Comparison of ENCODE assay signal across 20 cellular contexts in genomic region chr22:31176923-31177322, GRCh38. TPM values are rescaled to one million over a fixed set of nuclear protein-coding genes. Genes with fewer than 3 reads are reported as not detected.
DNase-seq lines count a peak whose midpoint lies in the region; ATAC-seq and TF ChIP-seq lines count a peak whose summit lies in the region.
"Had no signal": no experiment of that assay in that cellular context is flagged by ENCODE, and none has a peak within 500 bp of the region (broad histone marks: within the 10 kb centered on the region; RNA-seq: fewer than 3 reads in every experiment).

No MANE protein-coding gene starts in this region.

- no peaks in the 10 kb centered on the region for H3K27me3 Mint-ChIP-seq in CD8-positive, alpha-beta T cell (ENCODE audit: low read depth)
- no peaks in the 10 kb centered on the region for H3K27me3 Mint-ChIP-seq in natural killer cell treated with Interleukin-12 subunit alpha and Interleukin-12 subunit beta and Interleukin-15 and Interleukin-18, amount 100 ng/mL, for 72 hours
- H3K27me3 Mint-ChIP-seq: CD4-positive, alpha-beta T cell; effector memory CD8-positive, alpha-beta T cell had no signal

- DNase-seq in adipocyte (ENCODE audit: low read depth) (no peak), kidney tubule cell (ENCODE audit: low spot score) (peak; percentile 25), gastrocnemius medialis (no peak), mesenteric fat pad (ENCODE audit: low spot score) (no peak), SK-N-DZ (ENCODE audit: low spot score) (no peak)
- no peak for DNase-seq in CD8-positive, alpha-beta T cell
- DNase-seq in natural killer cell treated with Interleukin-12 subunit alpha and Interleukin-12 subunit beta and Interleukin-15 and Interleukin-18, amount 100 ng/mL, for 72 hours (ENCODE audit: low spot score) = no peak
- DNase-seq: activated gamma-delta T cell treated with Interleukin-2 at 50 U/mL for 16 hours; CD4-positive, alpha-beta T cell; DMS79; effector memory CD8-positive, alpha-beta T cell; GOT3; hypothalamus; NCI-H774; upper lobe of left lung had no signal

- peaks cover 51% of the 10 kb centered on the region for H3K36me3 Mint-ChIP-seq in CD8-positive, alpha-beta T cell
- peaks cover 5% of the 10 kb centered on the region for H3K36me3 Mint-ChIP-seq in natural killer cell treated with Interleukin-12 subunit alpha and Interleukin-12 subunit beta and Interleukin-15 and Interleukin-18, amount 100 ng/mL, for 72 hours

- H3K36me3 ChIP-seq in adipocyte (ENCODE audit: control insufficient read depth, insufficient read depth, low read length, severe bottlenecking) (peaks cover 7% of the 10 kb centered on the region), gastrocnemius medialis (no peaks in the 10 kb centered on the region)
- H3K36me3 ChIP-seq in CD8-positive, alpha-beta T cell (ENCODE audit: insufficient read depth, low read length) = no peaks in the 10 kb centered on the region

- H3K9ac ChIP-seq in adipocyte (ENCODE audit: low read length) = peak overlapping the region; percentile 57

- H3K27me3 ChIP-seq in adipocyte (replicated peaks; ENCODE audit: control insufficient read depth, insufficient read depth, low read length) (no peaks in the 10 kb centered on the region), gastrocnemius medialis (no peaks in the 10 kb centered on the region)
- no peaks in the 10 kb centered on the region for H3K27me3 ChIP-seq in CD8-positive, alpha-beta T cell (ENCODE audit: insufficient read depth, low read length)
- H3K27me3 ChIP-seq: MG63, neutrophil, upper lobe of left lung had no signal

- CTCF ChIA-PET in CD8-positive, alpha-beta T cell (lab: Charles Lee) = no interaction called here

- in situ Hi-C loops in gastrocnemius medialis (cut with MboI; ENCODE audit: low sequenced_read_pairs in 4 of 4) = no loop called here

- H3K4me3 ChIP-seq in adipocyte (ENCODE audit: low read length) = no peak overlapping the region
- no peak overlapping the region for H3K4me3 ChIP-seq in gastrocnemius medialis
- no peak overlapping the region for H3K4me3 ChIP-seq in CD8-positive, alpha-beta T cell (ENCODE audit: low read depth, low read length)
- H3K4me3 ChIP-seq: MG63, PC-9, upper lobe of left lung had no signal

- no peak overlapping the region for H3K4me3 Mint-ChIP-seq in CD8-positive, alpha-beta T cell
- no peak overlapping the region for H3K4me3 Mint-ChIP-seq in natural killer cell treated with Interleukin-12 subunit alpha and Interleukin-12 subunit beta and Interleukin-15 and Interleukin-18, amount 100 ng/mL, for 72 hours
- H3K4me3 Mint-ChIP-seq: CD4-positive, alpha-beta T cell; effector memory CD8-positive, alpha-beta T cell had no signal

- POLR2A ChIA-PET in CD8-positive, alpha-beta T cell (lab: Charles Lee) = no interaction called here

- H3K9me3 ChIP-seq in adipocyte (ENCODE audit: control insufficient read depth, low read length) = no peaks in the 10 kb centered on the region
- H3K9me3 ChIP-seq in gastrocnemius medialis = no peaks in the 10 kb centered on the region
- no peaks in the 10 kb centered on the region for H3K9me3 ChIP-seq in CD8-positive, alpha-beta T cell (ENCODE audit: low read length)
- H3K9me3 ChIP-seq: MG63, neutrophil, upper lobe of left lung had no signal

- H3K4me1 ChIP-seq in adipocyte (ENCODE audit: control insufficient read depth, insufficient read depth, low read length) = peaks cover 70% of the 10 kb centered on the region
- peaks cover 54 to 58% of the 10 kb centered on the region in 2 donors for H3K4me1 ChIP-seq in gastrocnemius medialis
- H3K4me1 ChIP-seq in CD8-positive, alpha-beta T cell (ENCODE audit: insufficient read depth, low read length) = no peaks in the 10 kb centered on the region

- peaks cover 13% of the 10 kb centered on the region for H3K4me1 Mint-ChIP-seq in CD8-positive, alpha-beta T cell (ENCODE audit: low read depth)
- H3K4me1 Mint-ChIP-seq in natural killer cell treated with Interleukin-12 subunit alpha and Interleukin-12 subunit beta and Interleukin-15 and Interleukin-18, amount 100 ng/mL, for 72 hours (ENCODE audit: low read depth in 2 of 2) = peaks cover 14 to 18% of the 10 kb centered on the region in 2 donors

- ATAC-seq in gastrocnemius medialis = no peak
- no peak for ATAC-seq in CD8-positive, alpha-beta T cell
- ATAC-seq in natural killer cell treated with Interleukin-12 subunit alpha and Interleukin-12 subunit beta and Interleukin-15 and Interleukin-18, amount 100 ng/mL, for 72 hours = no peak
- ATAC-seq: effector memory CD8-positive, alpha-beta T cell had no signal

- TF ChIP-seq CTCF in 22Rv1 (IDR thresholded peaks at IDR 0.05) = no peak
- TF ChIP-seq CTCF in gastrocnemius medialis (IDR thresholded peaks at IDR 0.05 in 4 of 5, conservative IDR thresholded peaks at IDR 0.05 in 1 of 5) = no peak
- no peak for TF ChIP-seq CTCF in CD8-positive, alpha-beta T cell (IDR thresholded peaks at IDR 0.05)

- H3K9me3 Mint-ChIP-seq in CD8-positive, alpha-beta T cell = peaks cover 2% of the 10 kb centered on the region
- no peaks in the 10 kb centered on the region for H3K9me3 Mint-ChIP-seq in natural killer cell treated with Interleukin-12 subunit alpha and Interleukin-12 subunit beta and Interleukin-15 and Interleukin-18, amount 100 ng/mL, for 72 hours
- H3K9me3 Mint-ChIP-seq: CD4-positive, alpha-beta T cell; effector memory CD8-positive, alpha-beta T cell had no signal

- intact Hi-C loops in gastrocnemius medialis (cut with DNase I; ENCODE audit: low total_unique reads) = no loop called here
- intact Hi-C loops in CD8-positive, alpha-beta T cell (cut with DNase I, micrococcal nuclease) = no loop called here

- H3K27ac ChIP-seq in 22Rv1 (peak overlapping the region; percentile 100), gastrocnemius medialis (peak overlapping the region; percentile 50 to 79 (median 63))
- no peak overlapping the region for H3K27ac ChIP-seq in CD8-positive, alpha-beta T cell (ENCODE audit: low read depth, low read length)
- H3K27ac ChIP-seq: neutrophil, PC-9, upper lobe of left lung had no signal

- no peak for TF ChIP-seq POLR2A in gastrocnemius medialis (IDR thresholded peaks at IDR 0.05)

- H3K27ac Mint-ChIP-seq in CD8-positive, alpha-beta T cell = no peak overlapping the region
- H3K27ac Mint-ChIP-seq in natural killer cell treated with Interleukin-12 subunit alpha and Interleukin-12 subunit beta and Interleukin-15 and Interleukin-18, amount 100 ng/mL, for 72 hours = peak overlapping the region in 1 of 2 donors; percentile 47
- H3K27ac Mint-ChIP-seq: CD4-positive, alpha-beta T cell; effector memory CD8-positive, alpha-beta T cell had no signal

RNA-seq across cellular contexts. Expression of gene RNF185, which starts 16.9 kb away (rescaled TPM):
- total RNA-seq in gastrocnemius medialis (10 to 100 TPM; 23.8 to 28.1 (median 27.6) TPM), mesenteric fat pad (39.0 TPM)
- polyA plus RNA-seq in SK-N-DZ (2014; cell fraction: cytosol; rRNA removed) = 32.7 and 34.9 TPM in 2 replicates
- polyA plus RNA-seq in SK-N-DZ (2014; cell fraction: nucleus; rRNA removed) = 20.3 and 22.1 TPM in 2 replicates
- 1 to 10 TPM; 6.1 to 8.1 TPM for total RNA-seq in CD8-positive, alpha-beta T cell
- 10 to 100 TPM; 22.1 to 31.2 TPM for total RNA-seq in natural killer cell treated with Interleukin-12 subunit alpha and Interleukin-12 subunit beta and Interleukin-15 and Interleukin-18, amount 100 ng/mL, for 72 hours

RNA-seq across cellular contexts. Expression of gene LIMK2, which starts 35.2 kb away (rescaled TPM):
- total RNA-seq in gastrocnemius medialis (10 to 100 TPM in 1 of 4 donors, 1 to 10 TPM in 3; 4.0 to 12.6 (median 7.1) TPM), mesenteric fat pad (52.1 TPM)
- 28.2 and 41.5 TPM in 2 replicates for polyA plus RNA-seq in SK-N-DZ (2014; cell fraction: cytosol; rRNA removed)
- polyA plus RNA-seq in SK-N-DZ (2014; cell fraction: nucleus; rRNA removed) = 46.0 and 54.9 TPM in 2 replicates
- 1 to 10 TPM; 8.4 to 9.1 TPM for total RNA-seq in CD8-positive, alpha-beta T cell
- total RNA-seq in natural killer cell treated with Interleukin-12 subunit alpha and Interleukin-12 subunit beta and Interleukin-15 and Interleukin-18, amount 100 ng/mL, for 72 hours = 100 to 1,000 TPM; 390 to 657 TPM

RNA-seq across cellular contexts. Expression of gene PLA2G3, which starts 36.6 kb away (rescaled TPM):
- total RNA-seq in gastrocnemius medialis = not detected
- total RNA-seq in mesenteric fat pad = not detected
- 13.6 and 14.3 TPM in 2 replicates for polyA plus RNA-seq in SK-N-DZ (2014; cell fraction: cytosol; rRNA removed)
- 22.7 and 26.2 TPM in 2 replicates for polyA plus RNA-seq in SK-N-DZ (2014; cell fraction: nucleus; rRNA removed)
- total RNA-seq in CD8-positive, alpha-beta T cell = not detected
- not detected for total RNA-seq in natural killer cell treated with Interleukin-12 subunit alpha and Interleukin-12 subunit beta and Interleukin-15 and Interleukin-18, amount 100 ng/mL, for 72 hours
- total RNA-seq: CD4-positive, alpha-beta T cell; mononuclear cell; PC-9 had no signal

RNA-seq across cellular contexts. Expression of gene INPP5J, which starts 54.2 kb away (rescaled TPM):
- under 1 TPM; 0.15 to 0.33 (median 0.28) TPM for total RNA-seq in gastrocnemius medialis
- 0.19 TPM for total RNA-seq in mesenteric fat pad
- 8.2 and 9.5 TPM in 2 replicates for polyA plus RNA-seq in SK-N-DZ (2014; cell fraction: cytosol; rRNA removed)
- polyA plus RNA-seq in SK-N-DZ (2014; cell fraction: nucleus; rRNA removed) = 10.4 and 14.3 TPM in 2 replicates
- total RNA-seq in CD8-positive, alpha-beta T cell = under 1 TPM; 0.11 to 0.14 TPM
- under 1 TPM in 1 of 2 donors, not detected in 1; 0.19 TPM for total RNA-seq in natural killer cell treated with Interleukin-12 subunit alpha and Interleukin-12 subunit beta and Interleukin-15 and Interleukin-18, amount 100 ng/mL, for 72 hours
- total RNA-seq: mononuclear cell had no signal
